Comparison of ENCODE assay signal across 22 cellular contexts in genomic region chrX:1398431-1399340, GRCh38. TPM values are rescaled to one million over a fixed set of nuclear protein-coding genes. Genes with fewer than 3 reads are reported as not detected.
A peak's percentile ranks its signal among the peaks of the same experiment; 100 is the strongest.
DNase-seq lines count a peak whose midpoint lies in the region; ATAC-seq, FAIRE-seq and TF ChIP-seq lines count a peak whose summit lies in the region.
"Had no signal": no experiment of that assay in that cellular context is flagged by ENCODE, and none has a peak within 500 bp of the region (broad histone marks: within the 10 kb centered on the region; RNA-seq: fewer than 3 reads in every experiment).

No MANE protein-coding gene starts in this region.

- H4K20me1 ChIP-seq in BLaER1 (peaks cover 16% of the 10 kb centered on the region; the same call in 1 of the 2 replicates), GM23338 (replicated peaks; ENCODE audit: insufficient read depth) (peaks cover 16% of the 10 kb centered on the region), K562 (replicated peaks; ENCODE audit: control insufficient read depth, insufficient read depth, low read length) (no peaks in the 10 kb centered on the region)

- H3K9me2 ChIP-seq in GM23338 (ENCODE audit: insufficient read depth): peaks cover 3% of the 10 kb centered on the region

- H3K4me2 ChIP-seq in BLaER1 (no peak overlapping the region), GM23338 (no peak overlapping the region), K562 (ENCODE audit: insufficient read depth, low read length) (no peak overlapping the region)

- 90% methylated on average over 7 of the region's 29 CpGs for WGBS in K562 (ENCODE audit: insufficient coverage, low coverage, missing lambda C conversion rate)

- in situ Hi-C loops in K562 (cut with MboI): no loop called here

- 0 out of 2 replicates have a peak, but pooled peaks cover 14% of the 10 kb centered on the region for H3F3A ChIP-seq in GM23338 (replicated peaks; ENCODE audit: low read depth)

- no peaks in the 10 kb centered on the region for H3K9me1 ChIP-seq in K562 (ENCODE audit: control insufficient read depth, insufficient read depth, low read length)

- no peaks in the 10 kb centered on the region for H3K27me3 ChIP-seq in BLaER1
- no peaks in the 10 kb centered on the region for H3K27me3 ChIP-seq in GM23338 (ENCODE audit: insufficient read depth)
- H3K27me3 ChIP-seq in K562 (ENCODE audit: control insufficient read depth in 2 of 2, insufficient read depth in 2 of 2, low read length in 2 of 2): no peaks in the 10 kb centered on the region
- no peaks in the 10 kb centered on the region for H3K27me3 ChIP-seq in breast epithelium
- H3K27me3 ChIP-seq: suprapubic skin had no signal

- no peak for TF ChIP-seq EP300 in K562 (IDR thresholded peaks at IDR 0.05; ENCODE audit: low read length)

- peaks cover 60% of the 10 kb centered on the region for H3K36me3 Mint-ChIP-seq in GM23338 (ENCODE audit: low read depth)
- H3K36me3 Mint-ChIP-seq in mesothelial cell of epicardium: peaks cover 9% of the 10 kb centered on the region

- H3K4me3 ChIP-seq in BLaER1: no peak overlapping the region
- no peak overlapping the region for H3K4me3 ChIP-seq in GM23338
- no peak overlapping the region for H3K4me3 ChIP-seq in K562
- H3K4me3 ChIP-seq in breast epithelium: no peak overlapping the region
- H3K4me3 ChIP-seq: GM23248, skin epidermis, suprapubic skin had no signal

- H3K4me3 Mint-ChIP-seq in GM23338: no peak overlapping the region
- H3K4me3 Mint-ChIP-seq in mesothelial cell of epicardium: no peak overlapping the region
- H3K4me3 Mint-ChIP-seq: activated T-helper 1 cell treated with anti-CD3 and anti-CD28 coated beads, Interleukin-12 subunit alpha, Interleukin-12 subunit beta, Interleukin-2, Interleukin-4 antibody, amounts not matched to agents 30 ng/mL and 10 ng/mL and 1 ng/mL, durations not matched to agents 14 hours and 24 hours and 36 hours had no signal

- CTCF ChIA-PET in K562 (lab: Yijun Ruan, JAX; ENCODE audit: low intra/inter-chr PET ratio): no interaction called here

- TF ChIP-seq CTCF in GM23338 (conservative IDR thresholded peaks at IDR 0.05; ENCODE audit: low read depth in 2 of 2) (no peak), K562 (IDR thresholded peaks at IDR 0.05 in 2 of 3, conservative IDR thresholded peaks at IDR 0.05 in 1 of 3; ENCODE audit: insufficient read depth in 2 of 3, low read depth in 1 of 3, low read length in 3 of 3) (no peak), mesothelial cell of epicardium (IDR thresholded peaks at IDR 0.05; ENCODE audit: unreplicated experiment) (no peak), breast epithelium (IDR thresholded peaks at IDR 0.05) (no peak)

- H3K27ac ChIP-seq in BLaER1: no peak overlapping the region
- peak overlapping the region; percentile 39; the same call in 1 of the 2 replicates for H3K27ac ChIP-seq in GM23338 (ENCODE audit: low read depth)
- no peak overlapping the region for H3K27ac ChIP-seq in K562 (ENCODE audit: extremely low read depth, low read depth, low read length)
- no peak overlapping the region for H3K27ac ChIP-seq in breast epithelium
- H3K27ac ChIP-seq: GM23248, suprapubic skin had no signal

- peaks cover 32% of the 10 kb centered on the region for H3K4me1 ChIP-seq in BLaER1
- peaks cover 5% of the 10 kb centered on the region; the same call in 1 of the 2 replicates for H3K4me1 ChIP-seq in GM23338 (ENCODE audit: insufficient read depth)
- H3K4me1 ChIP-seq in K562 (replicated peaks in 1 of 2; ENCODE audit: control insufficient read depth in 2 of 2, insufficient read depth in 2 of 2, low read length in 2 of 2): peaks cover 2 to 29% of the 10 kb centered on the region in 2 experiments; a peak in 3 of 5 replicates
- no peaks in the 10 kb centered on the region for H3K4me1 ChIP-seq in breast epithelium

- H3K9ac ChIP-seq in BLaER1 (0 out of 2 replicates have a peak overlapping the region, but pooled peaks have one; percentile 10), K562 (ENCODE audit: insufficient read depth in 1 of 2, low read depth in 2 of 2, low read length in 2 of 2) (peak overlapping the region in 1 of 2 experiments; percentile 36; a peak in 1 of 4 replicates)
- H3K9ac ChIP-seq: GM23248 had no signal

- peaks cover 85% of the 10 kb centered on the region for H3K36me3 ChIP-seq in BLaER1
- peaks cover 7% of the 10 kb centered on the region; the same call in 1 of the 2 replicates for H3K36me3 ChIP-seq in GM23338 (ENCODE audit: insufficient read depth)
- H3K36me3 ChIP-seq in K562 (ENCODE audit: control insufficient read depth, insufficient read depth, low read length): peaks cover 6% of the 10 kb centered on the region; the same call in 1 of the 3 replicates
- H3K36me3 ChIP-seq in breast epithelium: peaks cover 4% of the 10 kb centered on the region

- H3K4me1 Mint-ChIP-seq in GM23338: peaks cover 15% of the 10 kb centered on the region
- H3K4me1 Mint-ChIP-seq in mesothelial cell of epicardium: peaks cover 7% of the 10 kb centered on the region

- TF ChIP-seq POLR2A in K562 (conservative IDR thresholded peaks at IDR 0.05) (no peak), breast epithelium (IDR thresholded peaks at IDR 0.05) (no peak)

- intact Hi-C loops in K562 (cut with micrococcal nuclease) (no loop called here), breast epithelium (cut with DNase I; ENCODE audit: low total_unique reads) (loop anchor here (10.0 kb wide), 1 partner anchor 196 kb away; the partner anchor contains the start of gene AKAP17A)

- POLR2A ChIA-PET in K562 (lab: Yijun Ruan, JAX): no interaction called here

- no TSS peak for BruUV-seq in K562 (replicated peaks; lab: Mats Ljungman, UMichigan)

- peak; percentile 2; the same call in 2 of the 3 replicates for ATAC-seq in GM23338
- ATAC-seq in K562: no peak
- no peak for ATAC-seq in HG03139 (IDR thresholded peaks at IDR 0.05; ENCODE audit: unreplicated experiment)
- ATAC-seq in HG03378 (IDR thresholded peaks at IDR 0.05; ENCODE audit: unreplicated experiment): no peak

- DNase-seq in GM23338 (ENCODE audit: low spot score): no peak
- no peak for DNase-seq in K562 (ENCODE audit: extremely low read depth in 1 of 4, low spot score in 3 of 4)
- no peak for DNase-seq in mesothelial cell of epicardium (ENCODE audit: low spot score in 2 of 2, unreplicated experiment in 2 of 2)
- no peak for DNase-seq in breast epithelium (ENCODE audit: low spot score in 2 of 2)
- DNase-seq in GM19238 (ENCODE audit: insufficient read length, low spot score): no peak
- DNase-seq: Calu3; GM23248; hippocampal formation; KG1; kidney glomerular epithelial cell; NCI-H1092; NCI-H69; occipital lobe; stimulated activated CD4-positive, alpha-beta T cell treated with anti-CD3 and anti-CD28 coated beads, Interleukin-4, amount 100 ng/mL, for 24 hours had no signal

- FAIRE-seq in K562 (lab: Jason Lieb, UNC): no peak
- FAIRE-seq: colon, endometrium had no signal

- H3K9me3 ChIP-seq in BLaER1 (peaks cover 4% of the 10 kb centered on the region; the same call in 1 of the 2 replicates), K562 (replicated peaks; ENCODE audit: control insufficient read depth, insufficient read depth, low read depth, low read length) (no peaks in the 10 kb centered on the region), breast epithelium (no peaks in the 10 kb centered on the region)
- H3K9me3 ChIP-seq: suprapubic skin had no signal

- TF ChIP-seq RAD21 in K562 (CRISPR knock-in tag; conservative IDR thresholded peaks at IDR 0.05 in 1 of 2, IDR thresholded peaks at IDR 0.05 in 1 of 2): no peak

- peaks cover under 1% of the 10 kb centered on the region; the same call in 1 of the 3 replicates for H3K9me3 Mint-ChIP-seq in GM23338
- H3K9me3 Mint-ChIP-seq in mesothelial cell of epicardium: no peaks in the 10 kb centered on the region
- H3K9me3 Mint-ChIP-seq: activated T-helper 1 cell treated with anti-CD3 and anti-CD28 coated beads, Interleukin-12 subunit alpha, Interleukin-12 subunit beta, Interleukin-2, Interleukin-4 antibody, amounts not matched to agents 30 ng/mL and 10 ng/mL and 1 ng/mL, durations not matched to agents 14 hours and 24 hours and 36 hours had no signal

- H3K79me2 ChIP-seq in GM23338 (replicated peaks; ENCODE audit: insufficient read depth) (peaks cover 24% of the 10 kb centered on the region), K562 (ENCODE audit: control insufficient read depth, insufficient read depth, low read length) (peaks cover 6% of the 10 kb centered on the region; the same call in 1 of the 3 replicates)

- H3K27ac Mint-ChIP-seq in GM23338 (no peak overlapping the region), mesothelial cell of epicardium (peak overlapping the region; percentile 61)
- H3K27ac Mint-ChIP-seq: activated T-helper 1 cell treated with anti-CD3 and anti-CD28 coated beads, Interleukin-12 subunit alpha, Interleukin-12 subunit beta, Interleukin-2, Interleukin-4 antibody, amounts not matched to agents 30 ng/mL and 10 ng/mL and 1 ng/mL, durations not matched to agents 14 hours and 24 hours and 36 hours had no signal

- no peak overlapping the region for H2AFZ ChIP-seq in GM23338
- H2AFZ ChIP-seq in K562 (ENCODE audit: low read depth, low read length): no peak overlapping the region
- H2AFZ ChIP-seq: GM23248 had no signal

- H3K27me3 Mint-ChIP-seq in GM23338 (ENCODE audit: insufficient read depth, low read depth, poor library complexity) (peaks cover 11% of the 10 kb centered on the region), mesothelial cell of epicardium (ENCODE audit: low read depth) (no peaks in the 10 kb centered on the region)

RNA-seq across cellular contexts. Expression of gene SLC25A6, which starts 6.8 kb away (rescaled TPM):
- 394 and 486 TPM in 2 replicates for total RNA-seq in GM23338 (2014; rRNA removed; shearing (Covaris generic))
- polyA plus RNA-seq in GM23338 (2016; fragmentation: Nextera tagmentation; extraction: Ambion mirVana) (358 TPM in 2 replicates), K562 (2011; rRNA removed) (129 and 261 TPM in 2 replicates), K562 (2014; fragmentation: Illumina TruSeq; extraction: Trizol) (118 and 276 TPM in 2 replicates), K562 (2014; fragmentation: Nextera tagmentation; extraction: Ambion mirVana) (10 to 100 TPM; 24.6 to 39.3 TPM), K562 (2014; rRNA removed) (260 and 272 TPM in 2 replicates)
- total RNA-seq in K562 (2011; cell fraction: chromatin; rRNA removed; ENCODE audit: low replicate concordance): 32.2 and 125 TPM in 2 replicates
- 167 and 186 TPM in 2 replicates for total RNA-seq in K562 (2011; cell fraction: nucleolus; rRNA removed)
- total RNA-seq in K562 (2011; cell fraction: nucleoplasm; rRNA removed): 94.8 and 148 TPM in 2 replicates
- total RNA-seq in K562 (2014; rRNA removed) (150 and 196 TPM in 2 replicates), K562 (2014; rRNA removed; fragmentation: Illumina TruSeq; extraction: Trizol) (43.0 and 58.7 TPM in 2 replicates), K562 (2015; rRNA removed; fragmentation: Illumina TruSeq; extraction: Trizol) (177 and 181 TPM in 2 replicates), K562 (2021) (318 and 330 TPM in 2 replicates), mesothelial cell of epicardium (453 to 469 TPM (median 460 TPM) in 3 replicates), breast epithelium (100 to 1,000 TPM; 306 to 401 (median 351) TPM)
- 445 and 542 TPM in 2 replicates for polyA plus RNA-seq in K562 (2011; cell fraction: cytosol; rRNA removed)
- 114 and 138 TPM in 2 replicates for polyA plus RNA-seq in K562 (2011; cell fraction: nucleus; rRNA removed)
- polyA plus RNA-seq in K562 (2012): 340 and 778 TPM in 2 replicates
- 84.2 and 86.4 TPM in 2 replicates for polyA minus RNA-seq in K562 (2011; rRNA and poly(A)+ RNA removed)
- 213 and 368 TPM in 2 replicates for polyA minus RNA-seq in K562 (2011; cell fraction: cytosol; rRNA and poly(A)+ RNA removed)
- 69.5 and 102 TPM in 2 replicates for polyA minus RNA-seq in K562 (2011; cell fraction: nucleus; rRNA and poly(A)+ RNA removed)

RNA-seq across cellular contexts. Expression of gene ASMTL, which starts 54.0 kb away (rescaled TPM):
- total RNA-seq in GM23338 (2014; rRNA removed; shearing (Covaris generic)): 50.3 and 53.7 TPM in 2 replicates
- 55.6 and 61.2 TPM in 2 replicates for polyA plus RNA-seq in GM23338 (2016; fragmentation: Nextera tagmentation; extraction: Ambion mirVana)
- total RNA-seq in K562 (2011; cell fraction: chromatin; rRNA removed; ENCODE audit: low replicate concordance): 21.1 and 30.0 TPM in 2 replicates
- total RNA-seq in K562 (2011; cell fraction: nucleolus; rRNA removed): 19.0 and 21.1 TPM in 2 replicates
- total RNA-seq in K562 (2011; cell fraction: nucleoplasm; rRNA removed): 16.6 and 25.3 TPM in 2 replicates
- total RNA-seq in K562 (2014; rRNA removed): 11.8 and 12.2 TPM in 2 replicates
- 3.9 and 4.4 TPM in 2 replicates for total RNA-seq in K562 (2014; rRNA removed; fragmentation: Illumina TruSeq; extraction: Trizol)
- 7.1 and 8.2 TPM in 2 replicates for total RNA-seq in K562 (2015; rRNA removed; fragmentation: Illumina TruSeq; extraction: Trizol)
- 18.0 and 20.6 TPM in 2 replicates for total RNA-seq in K562 (2021)
- polyA plus RNA-seq in K562 (2011; rRNA removed): 7.8 and 13.9 TPM in 2 replicates
- polyA plus RNA-seq in K562 (2011; cell fraction: cytosol; rRNA removed): 11.3 and 16.3 TPM in 2 replicates
- 15.2 and 17.1 TPM in 2 replicates for polyA plus RNA-seq in K562 (2011; cell fraction: nucleus; rRNA removed)
- polyA plus RNA-seq in K562 (2012): 12.1 and 26.9 TPM in 2 replicates
- 7.6 and 11.9 TPM in 2 replicates for polyA plus RNA-seq in K562 (2014; fragmentation: Illumina TruSeq; extraction: Trizol)
- 1 to 10 TPM in 1 of 2 experiments, under 1 TPM in 1; 0.56 to 1.2 TPM for polyA plus RNA-seq in K562 (2014; fragmentation: Nextera tagmentation; extraction: Ambion mirVana)
- 17.1 and 20.3 TPM in 2 replicates for polyA plus RNA-seq in K562 (2014; rRNA removed)
- 5.0 and 5.6 TPM in 2 replicates for polyA minus RNA-seq in K562 (2011; rRNA and poly(A)+ RNA removed)
- polyA minus RNA-seq in K562 (2011; cell fraction: cytosol; rRNA and poly(A)+ RNA removed): 6.2 and 11.7 TPM in 2 replicates
- polyA minus RNA-seq in K562 (2011; cell fraction: nucleus; rRNA and poly(A)+ RNA removed): 5.3 and 7.9 TPM in 2 replicates
- 30.1 to 31.9 TPM (median 31.2 TPM) in 3 replicates for total RNA-seq in mesothelial cell of epicardium
- total RNA-seq in breast epithelium: 10 to 100 TPM; 22.8 to 29.1 (median 28.2) TPM
